ENCODE assay signal across 1 cellular context in genomic region chr20:45934046-45934586, GRCh38.
TF ChIP-seq lines count a peak whose summit lies in the region.

No MANE protein-coding gene starts in this region.

TF ChIP-seq in HepG2, 621 proteins besides CTCF, POLR2A, EP300 and RAD21 (continued from another document and continues in another):
- TF ChIP-seq ZFP82 (CRISPR knock-in tag; IDR thresholded peaks at IDR 0.05; ENCODE audit: borderline replicate concordance) (peak; percentile 79; the same call in 1 of the 2 replicates), ZFP91 (CRISPR knock-in tag; IDR thresholded peaks at IDR 0.05; ENCODE audit: borderline replicate concordance) (peak; percentile 94), ZBTB14 (CRISPR knock-in tag; IDR thresholded peaks at IDR 0.05) (no peak), MLXIP (CRISPR knock-in tag; IDR thresholded peaks at IDR 0.05; ENCODE audit: borderline replicate concordance) (peak; percentile 67; the same call in 1 of the 2 replicates), FUBP1 (CRISPR knock-in tag; IDR thresholded peaks at IDR 0.05; ENCODE audit: borderline replicate concordance) (peak; percentile 98), TSC22D2 (CRISPR knock-in tag; IDR thresholded peaks at IDR 0.05; ENCODE audit: borderline replicate concordance) (no peak), SOX13 (IDR thresholded peaks at IDR 0.05) (no peak), SOX13 (CRISPR knock-in tag; conservative IDR thresholded peaks at IDR 0.05 in 1 of 2, IDR thresholded peaks at IDR 0.05 in 1 of 2) (no peak), ZNF598 (CRISPR knock-in tag; IDR thresholded peaks at IDR 0.05; ENCODE audit: borderline replicate concordance) (peak; percentile 79; the same call in 1 of the 2 replicates), BATF2 (CRISPR knock-in tag; IDR thresholded peaks at IDR 0.05) (peak; percentile 94; the same call in 1 of the 2 replicates), KDM1A (CRISPR knock-in tag; IDR thresholded peaks at IDR 0.05) (peak; percentile 4; the same call in 1 of the 2 replicates), ZBTB8A (CRISPR knock-in tag; IDR thresholded peaks at IDR 0.05; ENCODE audit: borderline replicate concordance, low read depth) (peak; percentile 84; the same call in 1 of the 2 replicates), ZNF784 (CRISPR knock-in tag; IDR thresholded peaks at IDR 0.05; ENCODE audit: borderline replicate concordance) (peak; percentile 41), ZNF839 (CRISPR knock-in tag; IDR thresholded peaks at IDR 0.05; ENCODE audit: borderline replicate concordance) (no peak), HINFP (CRISPR knock-in tag; IDR thresholded peaks at IDR 0.05; ENCODE audit: low read depth) (peak; percentile 27; the same call in 1 of the 2 replicates), ERF (CRISPR knock-in tag; IDR thresholded peaks at IDR 0.05) (no peak), HOXA5 (CRISPR knock-in tag; IDR thresholded peaks at IDR 0.05) (no peak), CREBL2 (CRISPR knock-in tag; IDR thresholded peaks at IDR 0.05; ENCODE audit: borderline replicate concordance) (peak; percentile 77), ZNF136 (CRISPR knock-in tag; IDR thresholded peaks at IDR 0.05; ENCODE audit: low read depth) (peak; percentile 91; the same call in 1 of the 2 replicates), ZNF230 (CRISPR knock-in tag; IDR thresholded peaks at IDR 0.05) (peak; percentile 86), ZNF629 (CRISPR knock-in tag; conservative IDR thresholded peaks at IDR 0.05) (no peak), ZNF761 (CRISPR knock-in tag; conservative IDR thresholded peaks at IDR 0.05) (peak; percentile 95), PAWR (CRISPR knock-in tag; IDR thresholded peaks at IDR 0.05; ENCODE audit: borderline replicate concordance) (peak; percentile 98; the same call in 1 of the 2 replicates), ZNF260 (CRISPR knock-in tag; IDR thresholded peaks at IDR 0.05; ENCODE audit: borderline replicate concordance, low read depth) (no peak), ZNF337 (CRISPR knock-in tag; IDR thresholded peaks at IDR 0.05; ENCODE audit: borderline replicate concordance, low read depth) (peak; percentile 51), ZNF383 (CRISPR knock-in tag; IDR thresholded peaks at IDR 0.05; ENCODE audit: borderline replicate concordance) (peak; percentile 100; the same call in 1 of the 2 replicates), DPF2 (CRISPR knock-in tag; IDR thresholded peaks at IDR 0.05; ENCODE audit: borderline replicate concordance, low read depth) (peak; percentile 70), ZNF354B (CRISPR knock-in tag; IDR thresholded peaks at IDR 0.05) (peak; percentile 88; the same call in 1 of the 2 replicates), TBX3 (IDR thresholded peaks at IDR 0.05; ENCODE audit: borderline replicate concordance) (0 out of 2 replicates have a peak, but pooled peaks have one; percentile 14), ZNF777 (CRISPR knock-in tag; IDR thresholded peaks at IDR 0.05) (0 out of 2 replicates have a peak, but pooled peaks have one; percentile 33), TBL1XR1 (IDR thresholded peaks at IDR 0.05; ENCODE audit: borderline replicate concordance, low read length, partially characterized antibody) (no peak), TBP (CRISPR knock-in tag; IDR thresholded peaks at IDR 0.05) (0 out of 2 replicates have a peak, but pooled peaks have one; percentile 67), ZNF44 (CRISPR knock-in tag; IDR thresholded peaks at IDR 0.05) (peak; percentile 95), REXO4 (CRISPR knock-in tag; IDR thresholded peaks at IDR 0.05; ENCODE audit: borderline replicate concordance) (peak; percentile 86; the same call in 1 of the 2 replicates), FIP1L1 (IDR thresholded peaks at IDR 0.05; ENCODE audit: borderline replicate concordance, insufficient read depth, low read depth, low read length) (no peak), ZNF615 (CRISPR knock-in tag; IDR thresholded peaks at IDR 0.05; ENCODE audit: borderline replicate concordance) (peak; percentile 86), ZNF180 (CRISPR knock-in tag; IDR thresholded peaks at IDR 0.05; ENCODE audit: borderline replicate concordance, low read depth) (no peak), SNAPC2 (CRISPR knock-in tag; IDR thresholded peaks at IDR 0.05) (peak; percentile 16; the same call in 1 of the 2 replicates), CHD4 (IDR thresholded peaks at IDR 0.05; ENCODE audit: borderline replicate concordance, low read length) (peak; percentile 67; the same call in 1 of the 2 replicates), ZBTB2 (CRISPR knock-in tag; IDR thresholded peaks at IDR 0.05; ENCODE audit: low read depth) (peak; percentile 14; the same call in 1 of the 2 replicates), U2AF2 (IDR thresholded peaks at IDR 0.05; ENCODE audit: low read depth, low read length) (0 out of 2 replicates have a peak, but pooled peaks have one; percentile 57), MZF1 (CRISPR knock-in tag; IDR thresholded peaks at IDR 0.05; ENCODE audit: borderline replicate concordance) (peak; percentile 18; the same call in 1 of the 2 replicates), ZNF343 (CRISPR knock-in tag; IDR thresholded peaks at IDR 0.05) (peak; percentile 92), REST (IDR thresholded peaks at IDR 0.05; ENCODE audit: borderline replicate concordance in 1 of 2, low read depth in 1 of 2, low read length in 2 of 2) (no peak)
